Comparison of ENCODE assay signal across 1 cellular context in the genomic region with DNA sequence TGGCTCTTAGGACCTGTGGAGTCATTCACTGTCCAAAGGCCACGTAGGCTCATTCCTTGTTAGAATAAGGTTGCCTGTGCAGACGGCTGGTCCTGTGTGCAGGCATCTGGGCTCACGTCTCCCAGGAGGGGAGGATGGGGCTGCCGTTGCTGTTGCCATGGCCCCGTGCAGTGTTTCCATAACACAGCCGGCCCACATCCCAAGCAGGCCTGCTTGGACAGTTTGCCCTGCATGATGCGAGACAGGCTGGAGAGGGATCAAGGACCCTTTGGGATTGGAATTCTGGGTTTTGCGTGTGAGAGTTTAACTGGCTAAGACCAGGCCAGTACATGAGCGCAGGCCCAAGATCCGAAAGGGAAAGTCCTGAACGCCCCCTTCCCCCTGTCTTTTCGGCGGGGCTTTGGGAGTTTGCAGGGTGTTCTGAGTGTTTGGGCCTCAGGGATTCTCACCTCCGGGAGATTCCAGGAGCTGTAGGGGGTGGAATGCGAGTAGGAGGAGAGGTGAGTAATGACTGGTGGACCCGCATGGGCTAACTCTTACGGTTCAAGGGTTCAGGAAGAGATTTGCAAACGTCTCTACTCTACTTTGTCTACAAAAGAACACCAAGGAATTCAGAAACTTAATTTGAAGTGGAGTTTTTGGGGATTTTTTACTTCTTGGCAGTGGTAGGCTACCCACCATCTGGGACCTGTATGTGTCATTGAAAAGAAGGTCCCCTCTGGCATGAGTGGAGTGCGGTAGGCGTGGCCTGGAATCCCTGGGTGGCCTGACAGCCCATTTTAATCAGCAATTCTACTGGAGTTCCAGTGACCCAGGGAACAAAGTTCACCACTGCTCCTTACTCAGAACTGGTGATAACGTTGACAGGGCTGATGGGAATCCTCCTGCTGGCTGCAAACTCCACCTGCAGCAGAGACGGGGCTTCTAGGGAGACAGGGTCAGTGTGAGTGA.
TF ChIP-seq lines count a peak whose summit lies in the region.

No MANE protein-coding gene starts in this region.

TF ChIP-seq in GM23338, 12 proteins besides CTCF, POLR2A, EP300 and RAD21 (continued from another document):
- TF ChIP-seq, protein P1, sequence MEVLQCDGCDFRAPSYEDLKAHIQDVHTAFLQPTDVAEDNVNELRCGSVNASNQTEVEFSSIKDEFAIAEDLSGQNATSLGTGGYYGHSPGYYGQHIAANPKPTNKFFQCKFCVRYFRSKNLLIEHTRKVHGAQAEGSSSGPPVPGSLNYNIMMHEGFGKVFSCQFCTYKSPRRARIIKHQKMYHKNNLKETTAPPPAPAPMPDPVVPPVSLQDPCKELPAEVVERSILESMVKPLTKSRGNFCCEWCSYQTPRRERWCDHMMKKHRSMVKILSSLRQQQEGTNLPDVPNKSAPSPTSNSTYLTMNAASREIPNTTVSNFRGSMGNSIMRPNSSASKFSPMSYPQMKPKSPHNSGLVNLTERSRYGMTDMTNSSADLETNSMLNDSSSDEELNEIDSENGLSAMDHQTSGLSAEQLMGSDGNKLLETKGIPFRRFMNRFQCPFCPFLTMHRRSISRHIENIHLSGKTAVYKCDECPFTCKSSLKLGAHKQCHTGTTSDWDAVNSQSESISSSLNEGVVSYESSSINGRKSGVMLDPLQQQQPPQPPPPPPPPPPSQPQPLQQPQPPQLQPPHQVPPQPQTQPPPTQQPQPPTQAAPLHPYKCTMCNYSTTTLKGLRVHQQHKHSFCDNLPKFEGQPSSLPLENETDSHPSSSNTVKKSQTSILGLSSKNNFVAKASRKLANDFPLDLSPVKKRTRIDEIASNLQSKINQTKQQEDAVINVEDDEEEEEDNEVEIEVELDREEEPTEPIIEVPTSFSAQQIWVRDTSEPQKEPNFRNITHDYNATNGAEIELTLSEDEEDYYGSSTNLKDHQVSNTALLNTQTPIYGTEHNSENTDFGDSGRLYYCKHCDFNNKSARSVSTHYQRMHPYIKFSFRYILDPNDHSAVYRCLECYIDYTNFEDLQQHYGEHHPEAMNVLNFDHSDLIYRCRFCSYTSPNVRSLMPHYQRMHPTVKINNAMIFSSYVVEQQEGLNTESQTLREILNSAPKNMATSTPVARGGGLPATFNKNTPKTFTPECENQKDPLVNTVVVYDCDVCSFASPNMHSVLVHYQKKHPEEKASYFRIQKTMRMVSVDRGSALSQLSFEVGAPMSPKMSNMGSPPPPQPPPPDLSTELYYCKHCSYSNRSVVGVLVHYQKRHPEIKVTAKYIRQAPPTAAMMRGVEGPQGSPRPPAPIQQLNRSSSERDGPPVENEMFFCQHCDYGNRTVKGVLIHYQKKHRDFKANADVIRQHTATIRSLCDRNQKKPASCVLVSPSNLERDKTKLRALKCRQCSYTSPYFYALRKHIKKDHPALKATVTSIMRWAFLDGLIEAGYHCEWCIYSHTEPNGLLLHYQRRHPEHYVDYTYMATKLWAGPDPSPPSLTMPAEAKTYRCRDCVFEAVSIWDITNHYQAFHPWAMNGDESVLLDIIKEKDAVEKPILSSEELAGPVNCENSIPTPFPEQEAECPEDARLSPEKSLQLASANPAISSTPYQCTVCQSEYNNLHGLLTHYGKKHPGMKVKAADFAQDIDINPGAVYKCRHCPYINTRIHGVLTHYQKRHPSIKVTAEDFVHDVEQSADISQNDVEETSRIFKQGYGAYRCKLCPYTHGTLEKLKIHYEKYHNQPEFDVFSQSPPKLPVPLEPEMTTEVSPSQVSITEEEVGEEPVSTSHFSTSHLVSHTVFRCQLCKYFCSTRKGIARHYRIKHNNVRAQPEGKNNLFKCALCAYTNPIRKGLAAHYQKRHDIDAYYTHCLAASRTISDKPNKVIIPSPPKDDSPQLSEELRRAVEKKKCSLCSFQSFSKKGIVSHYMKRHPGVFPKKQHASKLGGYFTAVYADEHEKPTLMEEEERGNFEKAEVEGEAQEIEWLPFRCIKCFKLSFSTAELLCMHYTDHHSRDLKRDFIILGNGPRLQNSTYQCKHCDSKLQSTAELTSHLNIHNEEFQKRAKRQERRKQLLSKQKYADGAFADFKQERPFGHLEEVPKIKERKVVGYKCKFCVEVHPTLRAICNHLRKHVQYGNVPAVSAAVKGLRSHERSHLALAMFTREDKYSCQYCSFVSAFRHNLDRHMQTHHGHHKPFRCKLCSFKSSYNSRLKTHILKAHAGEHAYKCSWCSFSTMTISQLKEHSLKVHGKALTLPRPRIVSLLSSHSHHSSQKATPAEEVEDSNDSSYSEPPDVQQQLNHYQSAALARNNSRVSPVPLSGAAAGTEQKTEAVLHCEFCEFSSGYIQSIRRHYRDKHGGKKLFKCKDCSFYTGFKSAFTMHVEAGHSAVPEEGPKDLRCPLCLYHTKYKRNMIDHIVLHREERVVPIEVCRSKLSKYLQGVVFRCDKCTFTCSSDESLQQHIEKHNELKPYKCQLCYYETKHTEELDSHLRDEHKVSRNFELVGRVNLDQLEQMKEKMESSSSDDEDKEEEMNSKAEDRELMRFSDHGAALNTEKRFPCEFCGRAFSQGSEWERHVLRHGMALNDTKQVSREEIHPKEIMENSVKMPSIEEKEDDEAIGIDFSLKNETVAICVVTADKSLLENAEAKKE (CRISPR knock-in tag; IDR thresholded peaks at IDR 0.05): no peak
- no peak for TF ChIP-seq POLR2AphosphoS5 (IDR thresholded peaks at IDR 0.05; ENCODE audit: low read depth)
- TF ChIP-seq STAT1 (IDR thresholded peaks at IDR 0.05; ENCODE audit: unreplicated experiment): no peak
- no peak for TF ChIP-seq ZNF331 (CRISPR knock-in tag; IDR thresholded peaks at IDR 0.05; ENCODE audit: low read depth)
- TF ChIP-seq ZNF114 (CRISPR knock-in tag; IDR thresholded peaks at IDR 0.05): no peak
- no peak for TF ChIP-seq CREB1 (CRISPR knock-in tag; IDR thresholded peaks at IDR 0.05; ENCODE audit: low read depth)
- TF ChIP-seq, protein P2, sequence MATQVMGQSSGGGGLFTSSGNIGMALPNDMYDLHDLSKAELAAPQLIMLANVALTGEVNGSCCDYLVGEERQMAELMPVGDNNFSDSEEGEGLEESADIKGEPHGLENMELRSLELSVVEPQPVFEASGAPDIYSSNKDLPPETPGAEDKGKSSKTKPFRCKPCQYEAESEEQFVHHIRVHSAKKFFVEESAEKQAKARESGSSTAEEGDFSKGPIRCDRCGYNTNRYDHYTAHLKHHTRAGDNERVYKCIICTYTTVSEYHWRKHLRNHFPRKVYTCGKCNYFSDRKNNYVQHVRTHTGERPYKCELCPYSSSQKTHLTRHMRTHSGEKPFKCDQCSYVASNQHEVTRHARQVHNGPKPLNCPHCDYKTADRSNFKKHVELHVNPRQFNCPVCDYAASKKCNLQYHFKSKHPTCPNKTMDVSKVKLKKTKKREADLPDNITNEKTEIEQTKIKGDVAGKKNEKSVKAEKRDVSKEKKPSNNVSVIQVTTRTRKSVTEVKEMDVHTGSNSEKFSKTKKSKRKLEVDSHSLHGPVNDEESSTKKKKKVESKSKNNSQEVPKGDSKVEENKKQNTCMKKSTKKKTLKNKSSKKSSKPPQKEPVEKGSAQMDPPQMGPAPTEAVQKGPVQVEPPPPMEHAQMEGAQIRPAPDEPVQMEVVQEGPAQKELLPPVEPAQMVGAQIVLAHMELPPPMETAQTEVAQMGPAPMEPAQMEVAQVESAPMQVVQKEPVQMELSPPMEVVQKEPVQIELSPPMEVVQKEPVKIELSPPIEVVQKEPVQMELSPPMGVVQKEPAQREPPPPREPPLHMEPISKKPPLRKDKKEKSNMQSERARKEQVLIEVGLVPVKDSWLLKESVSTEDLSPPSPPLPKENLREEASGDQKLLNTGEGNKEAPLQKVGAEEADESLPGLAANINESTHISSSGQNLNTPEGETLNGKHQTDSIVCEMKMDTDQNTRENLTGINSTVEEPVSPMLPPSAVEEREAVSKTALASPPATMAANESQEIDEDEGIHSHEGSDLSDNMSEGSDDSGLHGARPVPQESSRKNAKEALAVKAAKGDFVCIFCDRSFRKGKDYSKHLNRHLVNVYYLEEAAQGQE (IDR thresholded peaks at IDR 0.05; ENCODE audit: unreplicated experiment): no peak
- TF ChIP-seq JUNB (IDR thresholded peaks at IDR 0.05; ENCODE audit: unreplicated experiment): no peak
- TF ChIP-seq EZH2 (IDR thresholded peaks at IDR 0.05; ENCODE audit: low read depth, unreplicated experiment): no peak
TF ChIP-seq in GM23338: peak in this region for 0.
